8 cellular contexts compared by ENCODE assay signal in genomic region chr3:126356373-126357298, GRCh38. TPM values are rescaled to one million over a fixed set of nuclear protein-coding genes. Genes with fewer than 3 reads are reported as not detected.
DNase-seq lines count a peak whose midpoint lies in the region; ATAC-seq and TF ChIP-seq lines count a peak whose summit lies in the region.

No MANE protein-coding gene starts in this region.

- H3K4me1 Mint-ChIP-seq in central memory CD8-positive, alpha-beta T cell = peaks cover 13% of the 10 kb centered on the region

- peak overlapping the region; percentile 82 for H3K4me3 Mint-ChIP-seq in central memory CD8-positive, alpha-beta T cell

- peak overlapping the region; percentile 73 to 79 for H3K9ac ChIP-seq in liver (ENCODE audit: low read depth in 1 of 2, low read length in 2 of 2)

- H3K4me3 ChIP-seq in liver (ENCODE audit: low read depth in 1 of 3, low read length in 3 of 3) (peak overlapping the region; percentile 55 to 86 (median 59)), suprapubic skin (peak overlapping the region; percentile 84)

- ATAC-seq in central memory CD8-positive, alpha-beta T cell (replicated peaks; ENCODE audit: extremely low read depth, poor library complexity, severe bottlenecking) = no peak
- ATAC-seq in HG03175 (IDR thresholded peaks at IDR 0.05; ENCODE audit: unreplicated experiment) (no peak), GM21717 (IDR thresholded peaks at IDR 0.05; ENCODE audit: unreplicated experiment) (no peak), HG03139 (IDR thresholded peaks at IDR 0.05; ENCODE audit: unreplicated experiment) (no peak)

- TF ChIP-seq POLR2A in suprapubic skin (IDR thresholded peaks at IDR 0.05) = no peak

- H3K27me3 Mint-ChIP-seq in central memory CD8-positive, alpha-beta T cell = peaks cover 59% of the 10 kb centered on the region

- H3K36me3 ChIP-seq in liver (ENCODE audit: control insufficient read depth in 4 of 4, insufficient read depth in 3 of 4, low read depth in 1 of 4, low read length in 3 of 4) (peaks cover 0 to 4% (median 0%) of the 10 kb centered on the region in 4 donors), suprapubic skin (peaks cover 5% of the 10 kb centered on the region)

- WGBS in liver = under 1% methylated on average over 105 of the region's 105 CpGs
- WGBS in suprapubic skin = 1% methylated on average over 46 of the region's 105 CpGs

- H3K4me1 ChIP-seq in liver (ENCODE audit: control insufficient read depth in 4 of 4, insufficient read depth in 4 of 4, low read length in 3 of 4) (peaks cover 10 to 48% (median 35%) of the 10 kb centered on the region in 4 donors), suprapubic skin (peaks cover 26% of the 10 kb centered on the region)

- no peaks in the 10 kb centered on the region for H3K9me3 Mint-ChIP-seq in central memory CD8-positive, alpha-beta T cell

- in situ Hi-C loops in G401 (cut with HindIII; ENCODE audit: low sequenced_read_pairs) = no loop called here

- no peaks in the 10 kb centered on the region for H3K27me3 ChIP-seq in liver (ENCODE audit: control insufficient read depth in 4 of 4, insufficient read depth in 4 of 4, low read length in 3 of 4)
- H3K27me3 ChIP-seq in suprapubic skin = peaks cover 36% of the 10 kb centered on the region

- no peaks in the 10 kb centered on the region for H3K36me3 Mint-ChIP-seq in central memory CD8-positive, alpha-beta T cell (ENCODE audit: insufficient read depth)

- DNase-seq in G401 (ENCODE audit: low spot score) = peak; percentile 30
- DNase-seq in HuH-7 (ENCODE audit: low spot score) = peak; percentile 75
- no peak for DNase-seq in central memory CD8-positive, alpha-beta T cell (ENCODE audit: low spot score in 2 of 2)
- peak in 1 of 2 donors; percentile 80 for DNase-seq in suprapubic skin (ENCODE audit: low spot score in 2 of 2)

- no peak for TF ChIP-seq CTCF in liver (IDR thresholded peaks at IDR 0.05; ENCODE audit: low read depth, low read length, missing input control)
- TF ChIP-seq CTCF in suprapubic skin (IDR thresholded peaks at IDR 0.05) = no peak

- H3K9me3 ChIP-seq in liver (ENCODE audit: control insufficient read depth in 4 of 4, low read length in 3 of 4) (no peaks in the 10 kb centered on the region), suprapubic skin (no peaks in the 10 kb centered on the region)

- peak overlapping the region; percentile 88 to 99 for H3K27ac ChIP-seq in liver (ENCODE audit: low read depth in 1 of 2, low read length in 2 of 2)
- peak overlapping the region; percentile 93 for H3K27ac ChIP-seq in suprapubic skin

- no peak for TF ChIP-seq EP300 in suprapubic skin (IDR thresholded peaks at IDR 0.05)

- TF ChIP-seq RAD21 in liver (IDR thresholded peaks at IDR 0.05) = no peak

- H3K27ac Mint-ChIP-seq in central memory CD8-positive, alpha-beta T cell (ENCODE audit: low read depth) = no peak overlapping the region

TF ChIP-seq in liver, 16 proteins besides CTCF, POLR2A, EP300 and RAD21:
- TF ChIP-seq HNF4G (IDR thresholded peaks at IDR 0.05) = no peak
- peak; percentile 10 for TF ChIP-seq TAF1 (conservative IDR thresholded peaks at IDR 0.05)

RNA-seq across cellular contexts. Expression of gene KLF15, which starts 0.6 kb away (rescaled TPM):
- total RNA-seq in G401 (2014; rRNA removed; shearing (Covaris generic)) = 5.9 and 8.7 TPM in 2 replicates
- total RNA-seq in liver = 100 to 1,000 TPM in 1 of 2 donors, 10 to 100 TPM in 1; 21.4 to 103 TPM
- polyA plus RNA-seq in liver = 10 to 100 TPM; 27.6 to 71.0 TPM
- total RNA-seq in suprapubic skin = 10 to 100 TPM in 3 of 4 donors, 1 to 10 TPM in 1; 7.3 to 19.2 (median 14.3) TPM

RNA-seq across cellular contexts. Expression of gene CFAP100, which starts 38.1 kb away (rescaled TPM):
- not detected in 2 replicates for total RNA-seq in G401 (2014; rRNA removed; shearing (Covaris generic))
- not detected for total RNA-seq in liver
- polyA plus RNA-seq in liver = not detected
- not detected for total RNA-seq in suprapubic skin

Comparison
In these comparisons a context has a peak if more than half of its experiments do, and no peak if none do; other contexts are left out.
1. DNase-seq: peak in G401 (single experiment) and HuH-7 (single experiment); none in central memory CD8-positive, alpha-beta T cell (0 of 2).